Comparison of ENCODE assay signal across 22 cellular contexts in the genomic region with DNA sequence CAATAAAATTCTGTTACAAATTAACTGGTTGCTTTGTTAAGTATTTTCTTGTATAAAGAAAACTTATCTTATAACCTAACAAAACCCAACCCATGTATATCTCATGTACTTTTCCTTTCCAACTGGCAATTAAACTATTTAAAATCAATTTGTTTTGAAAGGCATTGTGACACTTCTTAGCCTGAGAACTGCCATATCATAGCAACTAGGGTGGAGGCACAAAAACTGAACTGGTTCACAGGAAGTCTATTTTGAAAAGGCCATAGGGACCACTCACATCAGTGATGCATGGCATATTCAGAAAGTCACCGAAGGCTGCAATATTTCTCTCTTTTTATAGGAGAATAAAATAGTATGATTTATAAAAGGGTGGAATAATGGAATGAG. TPM values are rescaled to one million over a fixed set of nuclear protein-coding genes. Genes with fewer than 3 reads are reported as not detected.
"Had no signal": no experiment of that assay in that cellular context is flagged by ENCODE, and none has a peak within 500 bp of the region (broad histone marks: within the 10 kb centered on the region; RNA-seq: fewer than 3 reads in every experiment).

No MANE protein-coding gene starts in this region.

- H3K4me3 ChIP-seq: skin epidermis, thoracic aorta had no signal

- H3K27ac ChIP-seq: skin epidermis, thoracic aorta had no signal

- H3K9me3 ChIP-seq: thoracic aorta had no signal

- DNase-seq: activated CD4-positive, alpha-beta T cell treated with anti-CD3 and anti-CD28 coated beads for 36 hours; activated CD4-positive, CD25-positive, alpha-beta regulatory T cell; activated effector memory CD4-positive, alpha-beta T cell treated with Interleukin-2 at 50 U/mL for 16 hours; activated naive CD4-positive, alpha-beta T cell treated with Interleukin-2 at 50 U/mL for 16 hours; activated T-cell treated with anti-CD3 and anti-CD28 coated beads for 4 hours; anterior cingulate cortex; dermis blood vessel endothelial cell; effector CD4-positive, alpha-beta T cell; head of caudate nucleus; hypothalamus; immature natural killer cell; kidney; mesenchymal stem cell; stimulated activated CD4-positive, alpha-beta T cell treated with anti-CD3 and anti-CD28 coated beads, Interleukin-4, amount 100 ng/mL, for 24 hours; trophoblast cell had no signal

- FAIRE-seq: colon, urothelium cell line had no signal

- H3K36me3 ChIP-seq: thoracic aorta had no signal

- ATAC-seq: activated CD4-positive, alpha-beta T cell treated with anti-CD3 and anti-CD28 coated beads for 36 hours; sciatic nerve; stimulated activated effector memory CD8-positive, alpha-beta T cell treated with anti-CD3 and anti-CD28 coated beads, Interleukin-12 subunit alpha, Interleukin-12 subunit beta, amount 100 ng/mL, for 72 hours had no signal

RNA-seq across cellular contexts. Expression of gene ARSJ, which starts 40.5 kb away (rescaled TPM):
- total RNA-seq: T-helper 1 cell treated with Interleukin-12 subunit alpha and Interleukin-12 subunit beta and Interleukin-4 antibody, amounts not matched to agents 30 ng/mL and 1 ng/mL, for 36 hours had no signal
